Comparison of ENCODE assay signal across 1 cellular context in genomic region chr11:64923944-64924909, GRCh38.
TF ChIP-seq lines count a peak whose summit lies in the region.

Gene PPP2R5B (plus strand): TSS chr11:64924689. CDS start chr11:64925735, 1,046 bp downstream.

TF ChIP-seq in K562, 482 proteins besides CTCF, POLR2A, EP300 and RAD21 (continued from another document and continues in another):
- TF ChIP-seq RREB1 (CRISPR knock-in tag; IDR thresholded peaks at IDR 0.05) (no peak), ATF7 (IDR thresholded peaks at IDR 0.05) (peak; percentile 98), POLR3G (IDR thresholded peaks at IDR 0.05; ENCODE audit: extremely low read depth, insufficient read length, insufficient replicate concordance) (no peak), RERE (CRISPR knock-in tag; IDR thresholded peaks at IDR 0.05; ENCODE audit: borderline replicate concordance) (no peak), OTX1 (CRISPR knock-in tag; IDR thresholded peaks at IDR 0.05) (peak; percentile 90; the same call in 1 of the 2 replicates), TEAD1 (CRISPR knock-in tag; IDR thresholded peaks at IDR 0.05) (0 out of 4 replicates have a peak, but pooled peaks of 1 of the 2 experiments have one; percentile 28), ETV6 (IDR thresholded peaks at IDR 0.05; ENCODE audit: borderline replicate concordance in 1 of 2, low read depth in 2 of 2, low read length in 1 of 2) (0 out of 4 replicates have a peak, but pooled peaks of 1 of the 2 experiments have one; percentile 33), ETV6 (CRISPR knock-in tag; IDR thresholded peaks at IDR 0.05; ENCODE audit: borderline replicate concordance) (no peak), STAT5A (IDR thresholded peaks at IDR 0.05; ENCODE audit: borderline replicate concordance, low read length) (no peak), KLF1 (tag; IDR thresholded peaks at IDR 0.05) (peak; percentile 92), HOMEZ (CRISPR knock-in tag; IDR thresholded peaks at IDR 0.05) (no peak), ZNF75A (CRISPR knock-in tag; IDR thresholded peaks at IDR 0.05) (no peak), RUNX1 (IDR thresholded peaks at IDR 0.05; ENCODE audit: low read depth) (no peak), SRF (CRISPR knock-in tag; IDR thresholded peaks at IDR 0.05) (peak in 1 of 2 experiments; percentile 42; a peak in 1 of 4 replicates), SAP30 (IDR thresholded peaks at IDR 0.05; ENCODE audit: borderline replicate concordance, insufficient read depth, low read depth, low read length, poor library complexity, severe bottlenecking) (peak; percentile 85), SREBF1 (IDR thresholded peaks at IDR 0.05; ENCODE audit: borderline replicate concordance, low read depth, low read length) (no peak), ZNF23 (CRISPR knock-in tag; IDR thresholded peaks at IDR 0.05) (no peak), HBP1 (CRISPR knock-in tag; IDR thresholded peaks at IDR 0.05) (0 out of 2 replicates have a peak, but pooled peaks have one; percentile 73), BDP1 (IDR thresholded peaks at IDR 0.05; ENCODE audit: insufficient read depth, insufficient read length) (no peak), SMARCA4 (IDR thresholded peaks at IDR 0.05) (no peak; the same call in 1 of the 2 replicates), XRCC4 (IDR thresholded peaks at IDR 0.05; ENCODE audit: extremely low read depth, insufficient read depth, insufficient read length) (no peak), DDX20 (tag; IDR thresholded peaks at IDR 0.05; ENCODE audit: low read depth) (no peak), VEZF1 (CRISPR knock-in tag; IDR thresholded peaks at IDR 0.05) (peak; percentile 100), TAF1 (IDR thresholded peaks at IDR 0.05; ENCODE audit: control insufficient read depth, extremely low read depth, insufficient read depth, low read length, severe bottlenecking) (no peak), ZNF146 (CRISPR knock-in tag; IDR thresholded peaks at IDR 0.05; ENCODE audit: unreplicated experiment) (no peak), PATZ1 (CRISPR knock-in tag; IDR thresholded peaks at IDR 0.05; ENCODE audit: borderline replicate concordance) (no peak), KAT2B (IDR thresholded peaks at IDR 0.05; ENCODE audit: low read depth, low read length) (no peak), KAT8 (IDR thresholded peaks at IDR 0.05; ENCODE audit: low read depth) (no peak), DLX4 (CRISPR knock-in tag; IDR thresholded peaks at IDR 0.05) (no peak), BHLHE40 (IDR thresholded peaks at IDR 0.05; ENCODE audit: low read length) (peak; percentile 71; the same call in 1 of the 2 replicates), POLR2AphosphoS2 (IDR thresholded peaks at IDR 0.05; ENCODE audit: low read length) (no peak), MCM2 (IDR thresholded peaks at IDR 0.05; ENCODE audit: low read depth) (no peak), ADNP (tag; IDR thresholded peaks at IDR 0.05) (no peak), EWSR1 (IDR thresholded peaks at IDR 0.05; ENCODE audit: borderline replicate concordance, low read depth, partially characterized antibody) (no peak), MCM7 (IDR thresholded peaks at IDR 0.05) (no peak)
